In genomic region chr13:98263841-98264240, GRCh38 we compare ENCODE assay signal across 27 cellular contexts.
"Had no signal": no experiment of that assay in that cellular context is flagged by ENCODE, and none has a peak within 500 bp of the region (broad histone marks: within the 10 kb centered on the region; RNA-seq: fewer than 3 reads in every experiment).

No MANE protein-coding gene starts in this region.

- H2AFZ ChIP-seq: hepatocyte, neural progenitor cell, parathyroid adenoma had no signal

- H3K9ac ChIP-seq: neural progenitor cell, parathyroid adenoma had no signal

- H3K36me3 Mint-ChIP-seq: natural killer cell; stimulated activated memory B cell treated with anti-CD40 and anti-IgM and Interleukin-4, amounts not matched to agents 10 μg/mL and 1 μg/mL and 100 μg/mL, for 72 hours had no signal

- H3K4me1 Mint-ChIP-seq: natural killer cell; stimulated activated memory B cell treated with anti-CD40 and anti-IgM and Interleukin-4, amounts not matched to agents 10 μg/mL and 1 μg/mL and 100 μg/mL, for 72 hours had no signal

- H3K4me1 ChIP-seq: parathyroid adenoma had no signal

- H3K4me3 ChIP-seq: dorsolateral prefrontal cortex, gastroesophageal sphincter, heart left ventricle, hepatocyte, left ventricle myocardium inferior, lower lobe of right lung, neural progenitor cell, right atrium auricular region, skin epidermis, spleen, testis, tibial artery, upper lobe of left lung had no signal

- H3K27ac Mint-ChIP-seq: natural killer cell; neural progenitor cell; stimulated activated memory B cell treated with anti-CD40 and anti-IgM and Interleukin-4, amounts not matched to agents 10 μg/mL and 1 μg/mL and 100 μg/mL, for 72 hours had no signal

- H3K4me3 Mint-ChIP-seq: natural killer cell; neural progenitor cell; stimulated activated memory B cell treated with anti-CD40 and anti-IgM and Interleukin-4, amounts not matched to agents 10 μg/mL and 1 μg/mL and 100 μg/mL, for 72 hours had no signal

- H3K9me3 ChIP-seq: gastroesophageal sphincter, heart left ventricle, left ventricle myocardium inferior, lower lobe of right lung, right atrium auricular region, spleen, testis, tibial artery, upper lobe of left lung had no signal

- H3K4me2 ChIP-seq: hepatocyte, neural progenitor cell had no signal

- H3K36me3 ChIP-seq: gastroesophageal sphincter, heart left ventricle, left ventricle myocardium inferior, lower lobe of right lung, neural progenitor cell, right atrium auricular region, spleen, tibial artery, upper lobe of left lung had no signal

- ATAC-seq: esophagus mucosa; gastroesophageal sphincter; heart left ventricle; left colon; lower lobe of right lung; natural killer cell; stimulated activated memory B cell treated with anti-CD40 and anti-IgM and Interleukin-4, amounts not matched to agents 10 μg/mL and 1 μg/mL and 100 μg/mL, for 72 hours; stimulated activated naive CD8-positive, alpha-beta T cell treated with anti-CD3 and anti-CD28 coated beads, Interleukin-15, Interleukin-2, amounts not matched to agents 100 U/mL and 50 U/mL, for 24 hours had no signal

- H3K79me2 ChIP-seq: parathyroid adenoma had no signal

- H3K27me3 Mint-ChIP-seq: progenitor cell of endocrine pancreas; stimulated activated memory B cell treated with anti-CD40 and anti-IgM and Interleukin-4, amounts not matched to agents 10 μg/mL and 1 μg/mL and 100 μg/mL, for 72 hours had no signal

- DNase-seq: cerebellar nuclear complex; dorsolateral prefrontal cortex; effector CD4-positive, alpha-beta T cell; foreskin fibroblast; heart left ventricle; left colon; left ventricle myocardium inferior; lower lobe of right lung; natural killer cell; spleen; stimulated activated CD4-positive, alpha-beta T cell treated with anti-CD3 and anti-CD28 coated beads, Interleukin-4, amount 100 ng/mL, for 4 hours; stimulated activated naive CD8-positive, alpha-beta T cell treated with anti-CD3 and anti-CD28 coated beads, Interleukin-15, Interleukin-2, amounts not matched to agents 100 U/mL and 50 U/mL, for 24 hours; substantia nigra; testis; tibial artery; upper lobe of left lung had no signal

- H3K27me3 ChIP-seq: gastroesophageal sphincter, heart left ventricle, hepatocyte, neural progenitor cell, right atrium auricular region, spleen, testis, tibial artery, upper lobe of left lung had no signal

- FAIRE-seq: urothelium cell line had no signal

- H3K9me3 Mint-ChIP-seq: natural killer cell; neural progenitor cell; stimulated activated memory B cell treated with anti-CD40 and anti-IgM and Interleukin-4, amounts not matched to agents 10 μg/mL and 1 μg/mL and 100 μg/mL, for 72 hours had no signal

- H3K27ac ChIP-seq: dorsolateral prefrontal cortex, epithelial cell of prostate, gastroesophageal sphincter, heart left ventricle, hepatocyte, left ventricle myocardium inferior, lower lobe of right lung, neural progenitor cell, parathyroid adenoma, right atrium auricular region, skin epidermis, spleen, testis, tibial artery, upper lobe of left lung had no signal
